8 cellular contexts compared by ENCODE assay signal in the genomic region with DNA sequence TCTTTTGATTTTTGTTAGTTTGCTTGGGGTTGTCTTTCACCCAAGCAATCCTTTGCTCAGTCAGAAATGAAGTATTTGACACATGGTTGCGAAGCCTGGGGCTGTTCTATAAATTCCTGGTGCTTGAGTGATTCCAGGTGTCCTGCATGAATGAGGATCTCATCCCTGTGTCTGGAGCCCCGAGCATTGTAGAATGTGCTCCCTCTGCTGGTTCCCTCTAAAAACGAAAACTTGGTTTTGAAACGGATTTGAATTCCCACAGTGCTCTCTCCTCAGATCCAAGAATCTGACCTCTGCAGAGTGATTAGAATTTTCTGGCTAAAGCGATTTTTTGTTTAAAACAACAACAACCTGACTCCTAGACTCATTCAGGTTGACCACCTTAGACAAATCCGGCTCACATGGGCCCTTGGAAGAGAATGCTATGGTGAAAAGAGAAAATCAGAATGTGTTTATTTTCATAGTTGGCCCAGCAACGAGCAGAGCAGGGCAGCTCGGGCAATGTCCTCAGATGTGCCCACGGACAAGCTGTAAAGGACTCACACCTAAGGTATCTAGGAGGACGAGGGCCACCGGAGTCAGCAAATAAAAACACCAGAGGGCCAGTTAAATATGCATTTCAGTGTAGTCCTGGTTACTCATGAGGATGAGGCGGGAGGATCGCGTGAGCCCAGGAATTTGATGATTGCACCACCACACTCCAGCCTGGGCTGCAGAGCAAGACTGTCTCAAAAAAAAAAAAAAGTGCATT. TPM values are rescaled to one million over a fixed set of nuclear protein-coding genes. Genes with fewer than 3 reads are reported as not detected.
DNase-seq lines count a peak whose midpoint lies in the region; ATAC-seq, FAIRE-seq and TF ChIP-seq lines count a peak whose summit lies in the region.

No MANE protein-coding gene starts in this region.

- peak; percentile 75 for TF ChIP-seq CTCF in CD4-positive, alpha-beta T cell (IDR thresholded peaks at IDR 0.05)
- TF ChIP-seq CTCF in brain microvascular endothelial cell (IDR thresholded peaks at IDR 0.05; ENCODE audit: low read depth, low read length, missing control alignments) (peak; percentile 81), spleen (IDR thresholded peaks at IDR 0.05 in 8 of 11, conservative IDR thresholded peaks at IDR 0.05 in 3 of 11) (peak in 9 of 11 experiments; percentile 11 to 52 (median 38))

- peaks cover 0 to 12% (median 10%) of the 10 kb centered on the region in 6 donors for H3K4me1 ChIP-seq in spleen

- no peaks in the 10 kb centered on the region for H3K9me3 Mint-ChIP-seq in CD4-positive, alpha-beta T cell

- peak; percentile 48 for ATAC-seq in CD4-positive, alpha-beta T cell (ENCODE audit: poor library complexity)
- no peak for ATAC-seq in GM21717 (IDR thresholded peaks at IDR 0.05; ENCODE audit: unreplicated experiment)

- no peak overlapping the region for H3K27ac Mint-ChIP-seq in CD4-positive, alpha-beta T cell

- no peak overlapping the region for H3K27ac ChIP-seq in CD4-positive, alpha-beta T cell (ENCODE audit: low read depth, low read length)
- H3K27ac ChIP-seq in brain microvascular endothelial cell, result peak overlapping the region; percentile 43
- H3K27ac ChIP-seq in spleen, result no peak overlapping the region

- no peak for TF ChIP-seq POLR2A in spleen (IDR thresholded peaks at IDR 0.05)

- peaks cover 11% of the 10 kb centered on the region for H3K4me1 Mint-ChIP-seq in CD4-positive, alpha-beta T cell (ENCODE audit: low read depth)

- H3K36me3 Mint-ChIP-seq in CD4-positive, alpha-beta T cell (ENCODE audit: low read depth), result no peaks in the 10 kb centered on the region

- no peak for DNase-seq in CD4-positive, alpha-beta T cell
- DNase-seq in GM19239 (ENCODE audit: insufficient read length, low spot score) (no peak), NCI-H526 treated with DMSO at 0.1 percent for 48 hours (lab: John Stamatoyannopoulos, UW) (peak; percentile 82), brain microvascular endothelial cell (peak; percentile 86), iris pigment epithelial cell (ENCODE audit: low read depth) (peak; percentile 90), spleen (no peak)
- DNase-seq in stimulated activated CD4-positive, alpha-beta T cell treated with anti-CD3 and anti-CD28 coated beads, Interleukin-12 subunit alpha, Interleukin-12 subunit beta, amount 100 ng/mL, for 4 hours, result no peak

- CTCF ChIA-PET in CD4-positive, alpha-beta T cell (lab: Charles Lee), result no interaction called here

- peak overlapping the region; percentile 24 for H3K4me3 ChIP-seq in brain microvascular endothelial cell (ENCODE audit: low read depth, low read length)
- no peak overlapping the region for H3K4me3 ChIP-seq in spleen

- POLR2A ChIA-PET in CD4-positive, alpha-beta T cell (lab: Charles Lee), result interaction anchor here (0.6 kb wide), 1 partner anchor 1302 kb away, joined by 3 read pairs; no protein-coding TSS in a partner anchor

- no peaks in the 10 kb centered on the region for H3K9me3 ChIP-seq in CD4-positive, alpha-beta T cell (ENCODE audit: control insufficient read depth, low read length)
- H3K9me3 ChIP-seq in spleen, result no peaks in the 10 kb centered on the region

- H3K36me3 ChIP-seq in brain microvascular endothelial cell (replicated peaks), result no peaks in the 10 kb centered on the region
- no peaks in the 10 kb centered on the region for H3K36me3 ChIP-seq in spleen

- FAIRE-seq in GM19239 (lab: Jason Lieb, UNC), result peak; percentile 63

- peaks cover 26% of the 10 kb centered on the region for H3K27me3 Mint-ChIP-seq in CD4-positive, alpha-beta T cell

- no peaks in the 10 kb centered on the region for H3K27me3 ChIP-seq in CD4-positive, alpha-beta T cell (ENCODE audit: control insufficient read depth, insufficient read depth, low read length)
- H3K27me3 ChIP-seq in brain microvascular endothelial cell (replicated peaks) (no peaks in the 10 kb centered on the region), spleen (replicated peaks in 1 of 7) (peaks cover 0 to 27% (median 5%) of the 10 kb centered on the region in 7 donors)

- intact Hi-C loops in CD4-positive, alpha-beta T cell (cut with DNase I, micrococcal nuclease), result loop anchor here in 1 of 2 experiments (1.0 to 5.0 kb wide), 2 partner anchors 66 to 94 kb away; no protein-coding TSS in a partner anchor
- intact Hi-C loops in spleen (cut with DNase I; ENCODE audit: low total_unique reads), result no loop called here

- WGBS in spleen, 5 donors, result 36 to 49% (median 42%) methylated on average over 14 of the region's 14 CpGs

- in situ Hi-C loops in brain microvascular endothelial cell (cut with HindIII; ENCODE audit: low pct_ligation_motif_present, low sequenced_read_pairs), result no loop called here

- H3K4me3 Mint-ChIP-seq in CD4-positive, alpha-beta T cell, result no peak overlapping the region

RNA-seq across cellular contexts. Expression of a gene that starts 8.7 kb away (rescaled TPM):
- under 1 TPM; 0.05 to 0.06 TPM for total RNA-seq in CD4-positive, alpha-beta T cell
- not detected for total RNA-seq in spleen
- polyA plus RNA-seq in spleen, result not detected

Comparison
In these comparisons a context has a peak if more than half of its experiments do, and no peak if none do; other contexts are left out.
1. DNase-seq: peak in NCI-H526 treated with DMSO at 0.1 percent for 48 hours (single experiment), brain microvascular endothelial cell (single experiment) and iris pigment epithelial cell (single experiment); none in CD4-positive, alpha-beta T cell (0 of 10), GM19239 (single experiment), spleen (single experiment) and stimulated activated CD4-positive, alpha-beta T cell treated with anti-CD3 and anti-CD28 coated beads, Interleukin-12 subunit alpha, Interleukin-12 subunit beta, amount 100 ng/mL, for 4 hours (single experiment).
2. Peak in every context shown above with its lines, with median percentiles within 50 percentile points of each other: CTCF ChIP-seq.